Comparison of ENCODE assay signal across 13 cellular contexts in genomic region chr9:112338561-112338960, GRCh38. TPM values are rescaled to one million over a fixed set of nuclear protein-coding genes. Genes with fewer than 3 reads are reported as not detected.
DNase-seq lines count a peak whose midpoint lies in the region; ATAC-seq and TF ChIP-seq lines count a peak whose summit lies in the region.
"Had no signal": no experiment of that assay in that cellular context is flagged by ENCODE, and none has a peak within 500 bp of the region (broad histone marks: within the 10 kb centered on the region; RNA-seq: fewer than 3 reads in every experiment).

No MANE protein-coding gene starts in this region.

- peak overlapping the region; percentile 49 for H3K27ac Mint-ChIP-seq in Caco-2 (ENCODE audit: unreplicated experiment)
- H3K27ac Mint-ChIP-seq: immature natural killer cell had no signal

- H3K4me1 Mint-ChIP-seq in Caco-2 (ENCODE audit: low read depth, unreplicated experiment): peaks cover 32% of the 10 kb centered on the region

- no peak for TF ChIP-seq CTCF in Caco-2 (IDR thresholded peaks at IDR 0.05; ENCODE audit: insufficient read depth in 1 of 2, low read depth in 1 of 2, low read length in 1 of 2, severe bottlenecking in 1 of 2, unreplicated experiment in 1 of 2)
- TF ChIP-seq CTCF in choroid plexus epithelial cell (conservative IDR thresholded peaks at IDR 0.05; ENCODE audit: low read depth, low read length): no peak

- H3K4me1 ChIP-seq in Caco-2: peaks cover 64% of the 10 kb centered on the region
- H3K4me1 ChIP-seq in mucosa of rectum (ENCODE audit: control insufficient read depth in 2 of 2, insufficient read depth in 2 of 2, low read length in 2 of 2): peaks cover 17 to 21% of the 10 kb centered on the region in 2 donors

- BruUV-seq in Caco-2 (replicated peaks; lab: Mats Ljungman, UMichigan): no TSS peak

- H3K36me3 Mint-ChIP-seq in Caco-2 (ENCODE audit: insufficient read depth, unreplicated experiment): peaks cover 25% of the 10 kb centered on the region
- H3K36me3 Mint-ChIP-seq: naive thymus-derived CD8-positive, alpha-beta T cell had no signal

- peak overlapping the region; percentile 51 for H3K4me3 Mint-ChIP-seq in Caco-2 (ENCODE audit: unreplicated experiment)
- H3K4me3 Mint-ChIP-seq: immature natural killer cell; naive thymus-derived CD8-positive, alpha-beta T cell had no signal

- intact Hi-C loops in Caco-2 (cut with micrococcal nuclease; ENCODE audit: unreplicated experiment) (loop anchor here (10.0 kb wide), 1 partner anchor 886 kb away; the partner anchor contains the start of genes FKBP15 and SLC31A1), posterior cingulate gyrus (cut with DNase I) (loop anchor here (10.0 kb wide), 1 partner anchor 244 kb away; no protein-coding TSS in a partner anchor)

- H3K27ac ChIP-seq in mucosa of rectum (ENCODE audit: low read depth in 2 of 2, low read length in 2 of 2): peak overlapping the region; percentile 52 to 64
- H3K27ac ChIP-seq: WERI-Rb-1 had no signal

- ATAC-seq in HG02759 (IDR thresholded peaks at IDR 0.05; ENCODE audit: unreplicated experiment): no peak
- ATAC-seq: naive thymus-derived CD8-positive, alpha-beta T cell had no signal

- H3K9ac ChIP-seq in mucosa of rectum (ENCODE audit: low read depth in 1 of 2, low read length in 2 of 2): no peak overlapping the region

- H3K9me3 Mint-ChIP-seq in Caco-2 (ENCODE audit: unreplicated experiment): peaks cover 8% of the 10 kb centered on the region
- H3K9me3 Mint-ChIP-seq: immature natural killer cell; naive thymus-derived CD8-positive, alpha-beta T cell had no signal

- DNase-seq in Caco-2: peak in 1 of 2 experiments; percentile 47
- peak; percentile 47 for DNase-seq in LoVo (ENCODE audit: low spot score)
- peak; percentile 67 for DNase-seq in choroid plexus epithelial cell (ENCODE audit: low read depth)
- no peak for DNase-seq in NCI-H1092 (lab: John Stamatoyannopoulos, UW)
- DNase-seq in iPS-NIHi7 (ENCODE audit: extremely low spot score): no peak
- no peak for DNase-seq in posterior cingulate gyrus
- DNase-seq: immature natural killer cell; MM.1S; naive thymus-derived CD8-positive, alpha-beta T cell; stimulated activated CD4-positive, alpha-beta T cell treated with anti-CD3 and anti-CD28 coated beads, Interleukin-12 subunit alpha, Interleukin-12 subunit beta, amount 100 ng/mL, for 4 hours; WERI-Rb-1 had no signal

- H3K9me3 ChIP-seq in Caco-2 (no peaks in the 10 kb centered on the region), mucosa of rectum (ENCODE audit: control insufficient read depth in 2 of 2, low read length in 2 of 2) (no peaks in the 10 kb centered on the region)

- H3K4me3 ChIP-seq in Caco-2 (ENCODE audit: low read depth, low read length) (no peak overlapping the region), choroid plexus epithelial cell (ENCODE audit: low read depth, low read length) (no peak overlapping the region), mucosa of rectum (ENCODE audit: low read length in 2 of 2) (no peak overlapping the region)

- H3K27me3 Mint-ChIP-seq in Caco-2 (ENCODE audit: insufficient read depth, unreplicated experiment): no peaks in the 10 kb centered on the region

- H3K36me3 ChIP-seq in Caco-2 (ENCODE audit: control insufficient read depth, insufficient read depth, low read length): no peaks in the 10 kb centered on the region
- H3K36me3 ChIP-seq in mucosa of rectum (ENCODE audit: control insufficient read depth in 2 of 2, insufficient read depth in 2 of 2, low read length in 2 of 2): no peaks in the 10 kb centered on the region
- H3K36me3 ChIP-seq: WERI-Rb-1 had no signal

- CTCF ChIA-PET in Caco-2 (lab: Charles Lee): no interaction called here

- POLR2A ChIA-PET in Caco-2 (lab: Charles Lee): no interaction called here

- H3K27me3 ChIP-seq in Caco-2 (replicated peaks; ENCODE audit: control insufficient read depth, insufficient read depth, low read length): no peaks in the 10 kb centered on the region
- no peaks in the 10 kb centered on the region for H3K27me3 ChIP-seq in mucosa of rectum (ENCODE audit: control insufficient read depth in 2 of 2, insufficient read depth in 2 of 2, low read length in 2 of 2)

RNA-seq across cellular contexts. Expression of gene PTBP3, which starts 5.1 kb away (rescaled TPM):
- total RNA-seq in Caco-2 (2022): 172 and 190 TPM in 2 replicates

RNA-seq across cellular contexts. Expression of gene HSDL2, which starts 41.3 kb away (rescaled TPM):
- total RNA-seq in Caco-2 (2022): 122 and 134 TPM in 2 replicates

Comparison
In these comparisons a context has a peak if more than half of its experiments do, and no peak if none do; other contexts are left out.
1. DNase-seq: peak in LoVo (single experiment) and choroid plexus epithelial cell (single experiment); none in NCI-H1092 (single experiment), iPS-NIHi7 (single experiment) and posterior cingulate gyrus (0 of 10).